ENCODE assay signal across 16 cellular contexts in genomic region chr16:29308644-29309546, GRCh38.
"Had no signal": no experiment of that assay in that cellular context is flagged by ENCODE, and none has a peak within 500 bp of the region (broad histone marks: within the 10 kb centered on the region; RNA-seq: fewer than 3 reads in every experiment).

No MANE protein-coding gene starts in this region.

- H3K4me3 ChIP-seq: tibial artery, uterus had no signal

- H3K27ac ChIP-seq: epithelial cell of prostate, tibial artery, uterus had no signal

- H3K27me3 Mint-ChIP-seq: activated CD4-positive, alpha-beta memory T cell treated with anti-CD3 and anti-CD28 coated beads for 36 hours; activated CD4-positive, alpha-beta T cell treated with anti-CD3 and anti-CD28 coated beads for 36 hours; activated naive CD8-positive, alpha-beta T cell treated with anti-CD3 and anti-CD28 coated beads, Interleukin-2, amount 10 ng/mL, durations not matched to agents 7 days and 5 days; effector memory CD8-positive, alpha-beta T cell had no signal

- H3K36me3 ChIP-seq: brain microvascular endothelial cell, tibial artery, uterus had no signal

- H3K27ac Mint-ChIP-seq: activated CD4-positive, alpha-beta memory T cell treated with anti-CD3 and anti-CD28 coated beads for 36 hours; activated CD4-positive, alpha-beta T cell treated with anti-CD3 and anti-CD28 coated beads for 36 hours; activated naive CD8-positive, alpha-beta T cell treated with anti-CD3 and anti-CD28 coated beads, Interleukin-2, amount 10 ng/mL, durations not matched to agents 7 days and 5 days; activated T-cell treated with anti-CD3 and anti-CD28 coated beads, Interleukin-2, amount 50 U/mL, for 72 hours; progenitor cell of endocrine pancreas had no signal

- H3K4me3 Mint-ChIP-seq: activated CD4-positive, alpha-beta memory T cell treated with anti-CD3 and anti-CD28 coated beads for 36 hours; activated CD4-positive, alpha-beta T cell treated with anti-CD3 and anti-CD28 coated beads for 36 hours; activated naive CD8-positive, alpha-beta T cell treated with anti-CD3 and anti-CD28 coated beads, Interleukin-2, amount 10 ng/mL, durations not matched to agents 7 days and 5 days; activated T-cell treated with anti-CD3 and anti-CD28 coated beads, Interleukin-2, amount 50 U/mL, for 72 hours; effector memory CD8-positive, alpha-beta T cell; mesothelial cell of epicardium had no signal

- ATAC-seq: activated CD4-positive, alpha-beta T cell treated with anti-CD3 and anti-CD28 coated beads for 36 hours; activated T-cell treated with anti-CD3 and anti-CD28 coated beads, Interleukin-2, amount 50 U/mL, for 72 hours; effector memory CD8-positive, alpha-beta T cell; right cardiac atrium had no signal

- H3K4me1 ChIP-seq: tibial artery, uterus had no signal

- H3K36me3 Mint-ChIP-seq: activated CD4-positive, alpha-beta memory T cell treated with anti-CD3 and anti-CD28 coated beads for 36 hours; activated naive CD8-positive, alpha-beta T cell treated with anti-CD3 and anti-CD28 coated beads, Interleukin-2, amount 10 ng/mL, durations not matched to agents 7 days and 5 days; mesothelial cell of epicardium had no signal

- H3K9me3 ChIP-seq: tibial artery, uterus had no signal

- DNase-seq: activated CD4-positive, alpha-beta memory T cell treated with anti-CD3 and anti-CD28 coated beads for 36 hours; activated CD4-positive, alpha-beta T cell treated with anti-CD3 and anti-CD28 coated beads for 36 hours; activated CD8-positive, alpha-beta memory T cell treated with anti-CD3 and anti-CD28 coated beads, Interleukin-2, amount 50 U/mL, for 4 hours; activated naive CD8-positive, alpha-beta T cell treated with anti-CD3 and anti-CD28 coated beads, Interleukin-2, amount 10 ng/mL, durations not matched to agents 7 days and 5 days; activated T-cell treated with anti-CD3 and anti-CD28 coated beads, Interleukin-2, amount 50 U/mL, for 72 hours; dermis blood vessel endothelial cell; effector memory CD8-positive, alpha-beta T cell; head of caudate nucleus; T-helper 2 cell had no signal

- H3K9me3 Mint-ChIP-seq: activated CD4-positive, alpha-beta memory T cell treated with anti-CD3 and anti-CD28 coated beads for 36 hours; activated naive CD8-positive, alpha-beta T cell treated with anti-CD3 and anti-CD28 coated beads, Interleukin-2, amount 10 ng/mL, durations not matched to agents 7 days and 5 days; activated T-cell treated with anti-CD3 and anti-CD28 coated beads, Interleukin-2, amount 50 U/mL, for 72 hours; effector memory CD8-positive, alpha-beta T cell; mesothelial cell of epicardium had no signal

- H3K4me1 Mint-ChIP-seq: activated CD4-positive, alpha-beta T cell treated with anti-CD3 and anti-CD28 coated beads for 36 hours; activated naive CD8-positive, alpha-beta T cell treated with anti-CD3 and anti-CD28 coated beads, Interleukin-2, amount 10 ng/mL, durations not matched to agents 7 days and 5 days had no signal

- H3K27me3 ChIP-seq: brain microvascular endothelial cell, tibial artery, uterus had no signal
